In the genomic region with DNA sequence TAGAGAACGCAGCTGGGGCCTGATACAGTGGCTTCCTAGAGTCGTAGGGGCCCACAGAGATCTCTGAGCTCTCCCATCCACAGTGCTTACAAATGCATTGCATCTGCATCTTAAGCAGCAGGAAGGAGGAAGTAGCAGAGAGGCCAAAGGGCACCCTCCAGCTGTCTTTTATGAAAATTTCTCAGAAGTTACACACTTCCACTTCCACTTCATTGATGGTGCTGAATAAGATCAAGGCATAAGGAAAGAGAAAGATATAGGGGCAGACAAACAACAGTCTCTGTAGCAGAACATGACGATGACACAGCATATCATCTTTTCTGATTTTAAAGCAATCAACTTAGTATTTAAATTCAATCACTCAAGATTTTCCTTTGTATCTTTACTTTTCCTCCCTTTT, we compare ENCODE assay signal across 12 cellular contexts. TPM values are rescaled to one million over a fixed set of nuclear protein-coding genes. Genes with fewer than 3 reads are reported as not detected.
DNase-seq lines count a peak whose midpoint lies in the region; ATAC-seq, FAIRE-seq and TF ChIP-seq lines count a peak whose summit lies in the region.
"Had no signal": no experiment of that assay in that cellular context is flagged by ENCODE, and none has a peak within 500 bp of the region (broad histone marks: within the 10 kb centered on the region; RNA-seq: fewer than 3 reads in every experiment).

No MANE protein-coding gene starts in this region.

- 63 to 68% methylated on average over 3 of the region's 3 CpGs for WGBS in heart right ventricle, 2 donors

- DNase-seq in LoVo (ENCODE audit: low spot score) (peak; percentile 7), heart right ventricle (peak in 1 of 2 donors; percentile 35), urothelium cell line (ENCODE audit: low spot score) (no peak), NCI-H2107 treated with DMSO at 0.1 percent for 48 hours (lab: John Stamatoyannopoulos, UW; ENCODE audit: unreplicated experiment) (no peak), kidney glomerular epithelial cell (lab: John Stamatoyannopoulos, UW) (no peak)
- DNase-seq in effector memory CD8-positive, alpha-beta T cell: no peak
- DNase-seq: islet precursor cell had no signal

- H3K9me3 Mint-ChIP-seq in effector memory CD8-positive, alpha-beta T cell: no peaks in the 10 kb centered on the region

- H3K27ac Mint-ChIP-seq in effector memory CD8-positive, alpha-beta T cell: no peak overlapping the region

- intact Hi-C loops in heart right ventricle (cut with DNase I): loop anchor here in 2 of 10 donors (10.0 kb wide), 1 partner anchor 228 kb away; no protein-coding TSS in a partner anchor

- no peaks in the 10 kb centered on the region for H3K36me3 ChIP-seq in heart right ventricle
- H3K36me3 ChIP-seq: tibial nerve had no signal

- H3K36me3 Mint-ChIP-seq in effector memory CD8-positive, alpha-beta T cell (ENCODE audit: insufficient read depth): peaks cover 1% of the 10 kb centered on the region

- no peaks in the 10 kb centered on the region for H3K27me3 ChIP-seq in heart right ventricle
- H3K27me3 ChIP-seq: tibial nerve had no signal

- FAIRE-seq in urothelium cell line (lab: Jason Lieb, UNC): no peak
- FAIRE-seq: bronchial epithelial cell, TTC549 had no signal

- H3K27me3 Mint-ChIP-seq in effector memory CD8-positive, alpha-beta T cell: peaks cover 15 to 17% of the 10 kb centered on the region in 2 donors

- no peak overlapping the region for H3K4me3 ChIP-seq in heart right ventricle
- H3K4me3 ChIP-seq: tibial nerve had no signal

- no peaks in the 10 kb centered on the region for H3K4me1 Mint-ChIP-seq in effector memory CD8-positive, alpha-beta T cell (ENCODE audit: low read depth in 2 of 2)

- H3K4me1 ChIP-seq in heart right ventricle: peaks cover 0 to 6% (median 0%) of the 10 kb centered on the region in 9 donors
- H3K4me1 ChIP-seq: tibial nerve had no signal

- ATAC-seq in GM18520 (IDR thresholded peaks at IDR 0.05; ENCODE audit: unreplicated experiment): peak; percentile 79
- ATAC-seq in GM21786 (IDR thresholded peaks at IDR 0.05; ENCODE audit: unreplicated experiment): peak; percentile 88
- peak in 7 of 8 donors; percentile 33 to 73 (median 58) for ATAC-seq in heart right ventricle
- ATAC-seq in effector memory CD8-positive, alpha-beta T cell (replicated peaks): no peak

- H3K9me3 ChIP-seq in heart right ventricle: no peaks in the 10 kb centered on the region
- H3K9me3 ChIP-seq: tibial nerve had no signal

- no peak overlapping the region for H3K4me3 Mint-ChIP-seq in effector memory CD8-positive, alpha-beta T cell

- peak overlapping the region in 5 of 10 donors; percentile 39 to 77 (median 58) for H3K27ac ChIP-seq in heart right ventricle
- H3K27ac ChIP-seq: tibial nerve had no signal

- TF ChIP-seq CTCF in heart right ventricle (IDR thresholded peaks at IDR 0.05): no peak

RNA-seq across cellular contexts. Expression of gene ABCC9, which starts 51.6 kb away (rescaled TPM):
- total RNA-seq in heart right ventricle: 100 to 1,000 TPM in 6 of 10 donors, 10 to 100 TPM in 4; 64.3 to 128 (median 104) TPM
- 10 to 100 TPM in 1 of 2 donors, 1 to 10 TPM in 1; 8.7 to 21.1 TPM for polyA plus RNA-seq in heart right ventricle

RNA-seq across cellular contexts. Expression of gene CMAS, which starts 53.2 kb away (rescaled TPM):
- total RNA-seq in heart right ventricle: 10 to 100 TPM; 28.0 to 39.6 (median 35.1) TPM
- polyA plus RNA-seq in heart right ventricle: 10 to 100 TPM; 18.1 to 41.2 TPM
